Comparison of ENCODE assay signal across 8 cellular contexts in the genomic region with DNA sequence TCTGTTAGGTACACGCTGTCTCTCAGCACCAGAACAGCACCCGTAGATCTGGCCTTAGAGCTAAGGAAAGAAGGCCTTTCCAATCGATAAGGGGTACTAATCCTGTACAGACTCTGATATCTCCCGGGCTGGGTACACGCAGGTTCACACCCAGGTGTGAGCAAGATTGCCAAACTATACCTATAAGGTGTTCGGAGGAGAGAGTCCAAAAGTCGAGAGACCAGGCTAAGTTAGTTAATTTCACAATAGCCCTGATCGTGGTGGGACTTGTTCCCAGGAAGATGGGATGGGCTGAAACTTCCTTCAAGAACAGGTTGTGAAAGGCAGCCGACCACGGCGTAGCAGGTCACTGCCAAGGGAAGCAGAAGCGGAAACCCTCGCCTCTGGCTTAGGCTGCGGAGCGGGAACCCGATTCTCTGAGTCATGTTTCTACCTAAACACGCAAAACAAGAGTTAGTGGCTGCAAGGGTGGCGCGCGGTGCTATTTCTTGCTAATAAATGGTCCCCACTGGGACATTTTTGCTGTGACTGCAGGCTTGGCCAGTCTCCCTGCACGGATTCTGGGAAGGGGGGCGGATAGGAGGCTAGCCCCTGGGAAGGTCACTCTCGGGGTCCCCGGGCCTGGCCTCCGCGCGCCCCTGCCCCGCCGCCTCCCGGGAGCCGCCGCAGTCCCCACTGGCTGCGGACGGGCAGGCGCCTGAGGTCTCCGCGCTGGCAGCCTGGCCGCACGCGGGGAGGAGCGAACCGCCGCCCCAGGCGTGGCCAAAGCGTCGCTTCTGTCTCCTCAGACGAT.
DNase-seq lines count a peak whose midpoint lies in the region; ATAC-seq and TF ChIP-seq lines count a peak whose summit lies in the region.

No MANE protein-coding gene starts in this region.

- no peak for TF ChIP-seq CTCF in endothelial cell (IDR thresholded peaks at IDR 0.05; ENCODE audit: unreplicated experiment)
- TF ChIP-seq CTCF in upper lobe of right lung (IDR thresholded peaks at IDR 0.05): no peak

- intact Hi-C loops in upper lobe of right lung (cut with DNase I): no loop called here

- no peak overlapping the region for H3K27ac Mint-ChIP-seq in endothelial cell (ENCODE audit: unreplicated experiment)

- no peaks in the 10 kb centered on the region for H3K27me3 Mint-ChIP-seq in endothelial cell (ENCODE audit: unreplicated experiment)

- H3K4me3 ChIP-seq in mucosa of rectum (ENCODE audit: low read length in 2 of 2): peak overlapping the region; percentile 66 to 77
- H3K4me3 ChIP-seq in upper lobe of right lung: peak overlapping the region; percentile 51

- H3K4me3 Mint-ChIP-seq in endothelial cell (ENCODE audit: unreplicated experiment): no peak overlapping the region

- DNase-seq in UCSD-AML1 (lab: John Stamatoyannopoulos, UW; ENCODE audit: unreplicated experiment) (peak; percentile 54), endothelial cell (ENCODE audit: low spot score) (peak; percentile 52), upper lobe of right lung (peak; percentile 84), NCI-H345 (lab: John Stamatoyannopoulos, UW) (no peak)

- H3K36me3 Mint-ChIP-seq in endothelial cell (ENCODE audit: low read depth, unreplicated experiment): no peaks in the 10 kb centered on the region

- H3K9ac ChIP-seq in ES-I3 (ENCODE audit: low read depth, low read length) (peak overlapping the region; percentile 69), mucosa of rectum (ENCODE audit: low read depth in 1 of 2, low read length in 2 of 2) (peak overlapping the region; percentile 56 to 79)

- H3K36me3 ChIP-seq in ES-I3 (ENCODE audit: insufficient read depth, low read length): no peaks in the 10 kb centered on the region
- no peaks in the 10 kb centered on the region for H3K36me3 ChIP-seq in mucosa of rectum (ENCODE audit: control insufficient read depth in 2 of 2, insufficient read depth in 2 of 2, low read length in 2 of 2)
- H3K36me3 ChIP-seq in upper lobe of right lung: no peaks in the 10 kb centered on the region

- no peaks in the 10 kb centered on the region for H3K9me3 ChIP-seq in ES-I3 (ENCODE audit: control insufficient read depth, insufficient read depth, low read length)
- H3K9me3 ChIP-seq in mucosa of rectum (ENCODE audit: control insufficient read depth in 2 of 2, low read length in 2 of 2): no peaks in the 10 kb centered on the region
- H3K9me3 ChIP-seq in upper lobe of right lung: no peaks in the 10 kb centered on the region

- H3K4me1 Mint-ChIP-seq in endothelial cell (ENCODE audit: unreplicated experiment): no peaks in the 10 kb centered on the region

- H3K4me1 ChIP-seq in ES-I3 (ENCODE audit: insufficient read depth, low read length): no peaks in the 10 kb centered on the region
- peaks cover 3 to 12% of the 10 kb centered on the region in 2 donors for H3K4me1 ChIP-seq in mucosa of rectum (ENCODE audit: control insufficient read depth in 2 of 2, insufficient read depth in 2 of 2, low read length in 2 of 2)
- H3K4me1 ChIP-seq in upper lobe of right lung: no peaks in the 10 kb centered on the region

- H3K27ac ChIP-seq in mucosa of rectum (ENCODE audit: low read depth in 2 of 2, low read length in 2 of 2) (peak overlapping the region; percentile 48 to 65), upper lobe of right lung (peak overlapping the region; percentile 81)

- H3K27me3 ChIP-seq in mucosa of rectum (ENCODE audit: control insufficient read depth in 2 of 2, insufficient read depth in 2 of 2, low read length in 2 of 2): peaks cover 0 to 3% of the 10 kb centered on the region in 2 donors
- H3K27me3 ChIP-seq in upper lobe of right lung: no peaks in the 10 kb centered on the region

- no peaks in the 10 kb centered on the region for H3K9me3 Mint-ChIP-seq in endothelial cell (ENCODE audit: unreplicated experiment)

- peak; percentile 69 for ATAC-seq in HG02885 (IDR thresholded peaks at IDR 0.05; ENCODE audit: poor library complexity, unreplicated experiment)
- ATAC-seq in upper lobe of right lung: peak; percentile 92
- ATAC-seq in GM18498 (IDR thresholded peaks at IDR 0.05; ENCODE audit: unreplicated experiment): no peak
